In the genomic region with DNA sequence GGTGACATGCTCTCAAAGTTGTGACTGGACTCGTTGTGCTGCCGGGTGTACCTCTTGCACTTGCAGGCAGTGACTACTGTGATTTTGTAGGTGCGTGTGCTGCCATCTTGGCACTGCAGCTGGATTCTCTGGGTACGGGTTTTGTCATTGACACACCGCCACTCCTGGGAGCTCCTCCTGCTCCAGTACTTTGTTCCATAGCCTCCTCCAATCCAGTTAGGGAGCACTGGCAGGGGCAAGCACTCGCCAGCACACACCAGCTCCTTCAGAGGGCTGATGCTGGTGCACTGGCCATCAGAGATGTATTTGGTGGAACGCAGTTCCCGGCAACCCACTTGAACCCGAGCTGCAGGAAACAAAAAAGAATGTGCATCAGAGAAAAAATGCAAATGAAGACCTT, we compare ENCODE assay signal across 1 cellular context.
TF ChIP-seq lines count a peak whose summit lies in the region.

No MANE protein-coding gene starts in this region.

TF ChIP-seq in IMR-90, 13 proteins besides CTCF, POLR2A, EP300 and RAD21:
- TF ChIP-seq RCOR1 (IDR thresholded peaks at IDR 0.05; ENCODE audit: insufficient replicate concordance, low read length): no peak
- TF ChIP-seq ELK1 (IDR thresholded peaks at IDR 0.05; ENCODE audit: borderline replicate concordance, low read depth, low read length): no peak
- TF ChIP-seq MAFK (IDR thresholded peaks at IDR 0.05; ENCODE audit: low read depth, low read length): no peak
- no peak for TF ChIP-seq FOS (IDR thresholded peaks at IDR 0.05; ENCODE audit: low read depth, low read length)
- TF ChIP-seq CHD1 (IDR thresholded peaks at IDR 0.05; ENCODE audit: low read depth, low read length): no peak
- TF ChIP-seq RFX5 (IDR thresholded peaks at IDR 0.05; ENCODE audit: low read depth, low read length): no peak
- no peak for TF ChIP-seq NFE2L2 (IDR thresholded peaks at IDR 0.05; ENCODE audit: low read depth, low read length)
- TF ChIP-seq USF2 (IDR thresholded peaks at IDR 0.05; ENCODE audit: low read depth, low read length): no peak
- no peak for TF ChIP-seq MXI1 (IDR thresholded peaks at IDR 0.05; ENCODE audit: borderline replicate concordance, low read depth, low read length)
- TF ChIP-seq BHLHE40 (IDR thresholded peaks at IDR 0.05; ENCODE audit: low read depth, low read length): no peak
- TF ChIP-seq SMC3 (IDR thresholded peaks at IDR 0.05; ENCODE audit: low read depth, low read length): no peak
- no peak for TF ChIP-seq CEBPB (IDR thresholded peaks at IDR 0.05; ENCODE audit: low read depth, low read length)
- no peak for TF ChIP-seq MAZ (IDR thresholded peaks at IDR 0.05; ENCODE audit: borderline replicate concordance, low read depth, low read length)
